In the genomic region with DNA sequence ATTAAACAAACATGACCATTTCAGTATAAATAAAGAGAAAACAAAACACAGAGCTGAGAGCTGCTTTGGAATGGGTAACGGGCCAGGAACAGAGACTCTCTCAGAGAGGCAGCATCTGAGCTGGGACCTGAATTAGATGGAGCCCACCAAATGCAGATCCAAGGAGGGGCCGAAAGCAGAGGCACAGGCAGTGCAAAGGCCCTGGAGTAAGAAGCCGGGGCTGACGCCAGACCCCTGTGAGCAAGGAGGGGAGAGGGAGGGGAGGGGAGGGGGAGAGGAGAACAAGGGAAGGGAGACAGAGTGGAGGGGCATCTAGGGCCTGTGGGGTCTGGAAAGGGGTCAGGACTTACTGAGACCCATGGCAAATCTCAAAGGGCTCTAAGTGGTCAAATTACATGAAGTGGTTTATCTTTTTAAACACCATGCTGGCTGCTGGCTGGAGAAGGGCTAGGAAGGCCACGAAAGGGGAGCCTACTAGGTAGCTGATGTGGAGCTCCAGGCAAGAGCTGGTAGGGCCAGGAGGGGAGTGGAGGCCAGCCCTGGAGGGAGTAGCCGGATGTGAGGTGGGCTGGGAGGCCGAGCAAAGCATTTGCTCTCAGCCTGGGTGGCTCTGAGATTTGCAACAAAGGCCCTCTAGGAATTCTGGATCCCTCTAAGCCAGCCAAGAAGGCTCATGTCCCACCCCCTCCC, we compare ENCODE assay signal across 15 cellular contexts. TPM values are rescaled to one million over a fixed set of nuclear protein-coding genes. Genes with fewer than 3 reads are reported as not detected.
DNase-seq lines count a peak whose midpoint lies in the region; ATAC-seq and TF ChIP-seq lines count a peak whose summit lies in the region.
"Had no signal": no experiment of that assay in that cellular context is flagged by ENCODE, and none has a peak within 500 bp of the region (broad histone marks: within the 10 kb centered on the region; RNA-seq: fewer than 3 reads in every experiment).

No MANE protein-coding gene starts in this region.

- intact Hi-C loops in heart left ventricle (cut with DNase I) (loop anchor here in 4 of 10 donors (5.0 to 10.0 kb wide), 3 partner anchors 35 to 107 kb away; a partner anchor contains a TSS), cardiac septum (cut with DNase I) (no loop called here), heart right ventricle (cut with DNase I) (loop anchor here in 4 of 10 donors (5.0 to 10.0 kb wide), 3 partner anchors 40 to 65 kb away; no protein-coding TSS in a partner anchor), prostate gland (cut with DNase I) (loop anchor here (2.0 kb wide), 1 partner anchor 37 kb away; no protein-coding TSS in a partner anchor)

- H3K4me3 Mint-ChIP-seq in stimulated activated memory B cell treated with anti-CD40 and anti-IgM and Interleukin-4, amounts not matched to agents 10 μg/mL and 1 μg/mL and 100 μg/mL, for 72 hours: no peak overlapping the region
- H3K4me3 Mint-ChIP-seq in activated T-cell treated with anti-CD3 and anti-CD28 coated beads, Interleukin-2, amount 50 U/mL, for 4 hours: no peak overlapping the region

- no peak for TF ChIP-seq CTCF in heart left ventricle (IDR thresholded peaks at IDR 0.05)
- TF ChIP-seq CTCF in heart right ventricle (IDR thresholded peaks at IDR 0.05): no peak
- TF ChIP-seq CTCF in prostate gland (IDR thresholded peaks at IDR 0.05): no peak

- H3K27me3 Mint-ChIP-seq in stimulated activated memory B cell treated with anti-CD40 and anti-IgM and Interleukin-4, amounts not matched to agents 10 μg/mL and 1 μg/mL and 100 μg/mL, for 72 hours: peaks cover 83% of the 10 kb centered on the region
- H3K27me3 Mint-ChIP-seq in activated T-cell treated with anti-CD3 and anti-CD28 coated beads, Interleukin-2, amount 50 U/mL, for 4 hours (ENCODE audit: low read depth): peaks cover 33% of the 10 kb centered on the region

- no peaks in the 10 kb centered on the region for H3K36me3 Mint-ChIP-seq in stimulated activated memory B cell treated with anti-CD40 and anti-IgM and Interleukin-4, amounts not matched to agents 10 μg/mL and 1 μg/mL and 100 μg/mL, for 72 hours
- H3K36me3 Mint-ChIP-seq in activated T-cell treated with anti-CD3 and anti-CD28 coated beads, Interleukin-2, amount 50 U/mL, for 4 hours (ENCODE audit: insufficient read depth): no peaks in the 10 kb centered on the region

- H3K27ac ChIP-seq in heart left ventricle: peak overlapping the region in 10 of 12 donors; percentile 13 to 88 (median 66)
- peak overlapping the region in 8 of 10 donors; percentile 64 to 84 (median 72) for H3K27ac ChIP-seq in heart right ventricle
- H3K27ac ChIP-seq in prostate gland: peak overlapping the region; percentile 77

- DNase-seq in heart left ventricle: peak in 2 of 5 donors; percentile 21 to 22
- no peak for DNase-seq in cardiac septum (ENCODE audit: low spot score)
- peak in 1 of 2 donors; percentile 11 for DNase-seq in heart right ventricle
- DNase-seq in prostate gland (ENCODE audit: low spot score): no peak
- no peak for DNase-seq in DMS114 treated with DMSO at 0.1 percent for 48 hours (lab: John Stamatoyannopoulos, UW; ENCODE audit: unreplicated experiment)
- DNase-seq in activated T-cell treated with anti-CD3 and anti-CD28 coated beads, Interleukin-2, amount 50 U/mL, for 4 hours: no peak
- no peak for DNase-seq in SIG-M5 (lab: John Stamatoyannopoulos, UW)
- DNase-seq: activated T-cell treated with anti-CD3 and anti-CD28 coated beads, Interleukin-2, amount 50 U/mL, for 72 hours; islet precursor cell; NCI-H748 treated with DMSO at 0.1 percent for 48 hours; stimulated activated CD4-positive, alpha-beta T cell treated with anti-CD3 and anti-CD28 coated beads, Interleukin-2, amount 100 ng/mL, for 48 hours had no signal

- H3K36me3 ChIP-seq in heart left ventricle: no peaks in the 10 kb centered on the region
- peaks cover 0 to 7% (median 0%) of the 10 kb centered on the region in 9 donors for H3K36me3 ChIP-seq in heart right ventricle
- H3K36me3 ChIP-seq in prostate gland: no peaks in the 10 kb centered on the region

- peaks cover 7 to 80% (median 63%) of the 10 kb centered on the region in 12 donors for H3K4me1 ChIP-seq in heart left ventricle
- peaks cover 22 to 85% (median 71%) of the 10 kb centered on the region in 9 donors for H3K4me1 ChIP-seq in heart right ventricle
- peaks cover 19% of the 10 kb centered on the region for H3K4me1 ChIP-seq in prostate gland (replicated peaks)

- H3K9me3 Mint-ChIP-seq in stimulated activated memory B cell treated with anti-CD40 and anti-IgM and Interleukin-4, amounts not matched to agents 10 μg/mL and 1 μg/mL and 100 μg/mL, for 72 hours: no peaks in the 10 kb centered on the region
- no peaks in the 10 kb centered on the region for H3K9me3 Mint-ChIP-seq in activated T-cell treated with anti-CD3 and anti-CD28 coated beads, Interleukin-2, amount 50 U/mL, for 4 hours
- H3K9me3 Mint-ChIP-seq: activated T-cell treated with anti-CD3 and anti-CD28 coated beads, Interleukin-2, amount 50 U/mL, for 72 hours had no signal

- WGBS in heart left ventricle, 4 donors: 76 to 87% (median 80%) methylated on average over 5 to 7 of the region's 7 CpGs
- WGBS in heart right ventricle, 2 donors: 78 to 80% methylated on average over 7 of the region's 7 CpGs
- WGBS in prostate gland: 81% methylated on average over 6 of the region's 7 CpGs

- ATAC-seq in heart left ventricle (no peak), heart right ventricle (no peak)
- ATAC-seq in stimulated activated memory B cell treated with anti-CD40 and anti-IgM and Interleukin-4, amounts not matched to agents 10 μg/mL and 1 μg/mL and 100 μg/mL, for 72 hours: no peak
- no peak for ATAC-seq in activated T-cell treated with anti-CD3 and anti-CD28 coated beads, Interleukin-2, amount 50 U/mL, for 4 hours
- ATAC-seq: activated CD4-positive, CD25-positive, alpha-beta regulatory T cell treated with anti-CD3 and anti-CD28 coated beads, Interleukin-2, amount 50 U/mL, for 24 hours; activated T-cell treated with anti-CD3 and anti-CD28 coated beads, Interleukin-2, amount 50 U/mL, for 72 hours had no signal

- H3K4me1 Mint-ChIP-seq in stimulated activated memory B cell treated with anti-CD40 and anti-IgM and Interleukin-4, amounts not matched to agents 10 μg/mL and 1 μg/mL and 100 μg/mL, for 72 hours: peaks cover 10% of the 10 kb centered on the region
- peaks cover 22% of the 10 kb centered on the region for H3K4me1 Mint-ChIP-seq in activated T-cell treated with anti-CD3 and anti-CD28 coated beads, Interleukin-2, amount 50 U/mL, for 4 hours (ENCODE audit: low read depth)

- peak overlapping the region in 6 of 12 donors; percentile 48 to 82 (median 61) for H3K4me3 ChIP-seq in heart left ventricle
- H3K4me3 ChIP-seq in heart right ventricle: peak overlapping the region in 4 of 10 donors; percentile 56 to 64 (median 62)
- no peak overlapping the region for H3K4me3 ChIP-seq in prostate gland

- H3K9me3 ChIP-seq in heart left ventricle (no peaks in the 10 kb centered on the region), heart right ventricle (no peaks in the 10 kb centered on the region), prostate gland (no peaks in the 10 kb centered on the region)

- H3K27me3 ChIP-seq in heart left ventricle: no peaks in the 10 kb centered on the region
- no peaks in the 10 kb centered on the region for H3K27me3 ChIP-seq in heart right ventricle
- H3K27me3 ChIP-seq in prostate gland (replicated peaks; ENCODE audit: insufficient read depth): no peaks in the 10 kb centered on the region

- TF ChIP-seq POLR2A in heart left ventricle (IDR thresholded peaks at IDR 0.05) (no peak), prostate gland (IDR thresholded peaks at IDR 0.05) (no peak)

- H3K27ac Mint-ChIP-seq in stimulated activated memory B cell treated with anti-CD40 and anti-IgM and Interleukin-4, amounts not matched to agents 10 μg/mL and 1 μg/mL and 100 μg/mL, for 72 hours: no peak overlapping the region
- H3K27ac Mint-ChIP-seq: activated T-cell treated with anti-CD3 and anti-CD28 coated beads, Interleukin-2, amount 50 U/mL, for 72 hours had no signal

RNA-seq across cellular contexts. Expression of a gene that starts 3.2 kb away (rescaled TPM):
- total RNA-seq in heart left ventricle (10 to 100 TPM; 10.1 to 27.7 (median 17.0) TPM), cardiac septum (16.6 TPM), heart right ventricle (10 to 100 TPM; 12.7 to 18.2 (median 15.5) TPM), prostate gland (10 to 100 TPM; 35.0 to 50.7 TPM)
- polyA plus RNA-seq in heart left ventricle (10 to 100 TPM; 11.1 to 11.2 TPM), heart right ventricle (10 to 100 TPM; 10.4 to 18.7 TPM)
- 1 to 10 TPM; 2.7 to 5.0 (median 4.0) TPM for total RNA-seq in activated T-cell treated with anti-CD3 and anti-CD28 coated beads, Interleukin-2, amount 50 U/mL, for 4 hours

RNA-seq across cellular contexts. Expression of a gene that starts 56.7 kb away (rescaled TPM):
- not detected for total RNA-seq in heart left ventricle
- not detected for polyA plus RNA-seq in heart left ventricle
- not detected for total RNA-seq in cardiac septum
- total RNA-seq in heart right ventricle: not detected
- polyA plus RNA-seq in heart right ventricle: not detected
- 1 to 10 TPM in 1 of 2 donors, not detected in 1; 2.7 TPM for total RNA-seq in prostate gland
- not detected for total RNA-seq in activated T-cell treated with anti-CD3 and anti-CD28 coated beads, Interleukin-2, amount 50 U/mL, for 4 hours
- total RNA-seq: activated T-cell treated with anti-CD3 and anti-CD28 coated beads, Interleukin-2, amount 50 U/mL, for 72 hours; SK-MEL-5 had no signal
- polyA plus RNA-seq: AG04450 had no signal
